Comparison of ENCODE assay signal across 1 cellular context in genomic region chr17:81955058-81955681, GRCh38.
TF ChIP-seq lines count a peak whose summit lies in the region.

No MANE protein-coding gene starts in this region.

TF ChIP-seq in K562, 482 proteins besides CTCF, POLR2A, EP300 and RAD21:
- TF ChIP-seq ARID1B (IDR thresholded peaks at IDR 0.05) (no peak), POLR2G (IDR thresholded peaks at IDR 0.05; ENCODE audit: low read depth, low read length) (peak; percentile 40; the same call in 1 of the 2 replicates), RBFOX2 (IDR thresholded peaks at IDR 0.05; ENCODE audit: low read depth, low read length) (peak; percentile 58)
